7 cellular contexts compared by ENCODE assay signal in genomic region chr7:44607141-44608068, GRCh38. TPM values are rescaled to one million over a fixed set of nuclear protein-coding genes. Genes with fewer than 3 reads are reported as not detected.
DNase-seq lines count a peak whose midpoint lies in the region; ATAC-seq and TF ChIP-seq lines count a peak whose summit lies in the region.

No MANE protein-coding gene starts in this region.

- H3K4me1 Mint-ChIP-seq in T-helper 17 cell: peaks cover 37% of the 10 kb centered on the region
- H3K4me1 Mint-ChIP-seq in stimulated activated effector memory CD8-positive, alpha-beta T cell treated with anti-CD3 and anti-CD28 coated beads, Interleukin-12 subunit alpha, Interleukin-12 subunit beta, amount 100 ng/mL, for 72 hours: peaks cover 51% of the 10 kb centered on the region

- peak overlapping the region; percentile 86 for H3K27ac ChIP-seq in HEK293 (ENCODE audit: extremely low read depth, low read depth, low read length)
- peak overlapping the region; percentile 93 for H3K27ac ChIP-seq in hepatocyte

- H3K79me2 ChIP-seq in hepatocyte: peaks cover 54% of the 10 kb centered on the region

- H3K4me2 ChIP-seq in hepatocyte: peak overlapping the region; percentile 88

- peaks cover 10% of the 10 kb centered on the region for H4K20me1 ChIP-seq in hepatocyte (ENCODE audit: insufficient read depth, poor library complexity, severe bottlenecking)

- peak overlapping the region; percentile 98 for H3K4me3 ChIP-seq in HEK293 (ENCODE audit: low read depth, low read length)
- H3K4me3 ChIP-seq in hepatocyte: peak overlapping the region; percentile 71

- H3K9me3 ChIP-seq in HEK293 (ENCODE audit: control insufficient read depth, insufficient read depth, low read depth, low read length) (no peaks in the 10 kb centered on the region), T-helper 17 cell (ENCODE audit: control insufficient read depth, low read length, poor library complexity, severe bottlenecking) (no peaks in the 10 kb centered on the region), hepatocyte (ENCODE audit: low read depth) (no peaks in the 10 kb centered on the region)

- no peak for TF ChIP-seq CTCF in HEK293 (tag by site-specific recombination; IDR thresholded peaks at IDR 0.05)
- no peak for TF ChIP-seq CTCF in hepatocyte (IDR thresholded peaks at IDR 0.05; ENCODE audit: poor library complexity)

- H3K36me3 ChIP-seq in HEK293 (ENCODE audit: control insufficient read depth in 2 of 2, insufficient read depth in 1 of 2, low read length in 2 of 2) (no peaks in the 10 kb centered on the region), hepatocyte (replicated peaks; ENCODE audit: insufficient read depth, low read depth) (no peaks in the 10 kb centered on the region)

- H3K4me1 ChIP-seq in HEK293 (ENCODE audit: control insufficient read depth, insufficient read depth, low read length) (no peaks in the 10 kb centered on the region), hepatocyte (ENCODE audit: insufficient read depth) (peaks cover 13% of the 10 kb centered on the region)

- H3K9me2 ChIP-seq in hepatocyte (replicated peaks; ENCODE audit: insufficient read depth): no peaks in the 10 kb centered on the region

- no peaks in the 10 kb centered on the region for H3K9me3 Mint-ChIP-seq in stimulated activated effector memory CD8-positive, alpha-beta T cell treated with anti-CD3 and anti-CD28 coated beads, Interleukin-12 subunit alpha, Interleukin-12 subunit beta, amount 100 ng/mL, for 72 hours

- H3K27me3 Mint-ChIP-seq in T-helper 17 cell: no peaks in the 10 kb centered on the region

- ATAC-seq in T-helper 17 cell (no peak), GM21423 (IDR thresholded peaks at IDR 0.05; ENCODE audit: unreplicated experiment) (no peak), HG02623 (IDR thresholded peaks at IDR 0.05; ENCODE audit: unreplicated experiment) (no peak)
- ATAC-seq in stimulated activated effector memory CD8-positive, alpha-beta T cell treated with anti-CD3 and anti-CD28 coated beads, Interleukin-12 subunit alpha, Interleukin-12 subunit beta, amount 100 ng/mL, for 72 hours: no peak

- H3K4me3 Mint-ChIP-seq in T-helper 17 cell: peak overlapping the region; percentile 90
- H3K4me3 Mint-ChIP-seq in stimulated activated effector memory CD8-positive, alpha-beta T cell treated with anti-CD3 and anti-CD28 coated beads, Interleukin-12 subunit alpha, Interleukin-12 subunit beta, amount 100 ng/mL, for 72 hours: peak overlapping the region; percentile 94

- DNase-seq in T-helper 17 cell (no peak), hepatocyte (ENCODE audit: low spot score) (no peak), NCI-H446 treated with DMSO at 0.1 percent for 48 hours (lab: John Stamatoyannopoulos, UW) (no peak)
- DNase-seq in stimulated activated effector memory CD8-positive, alpha-beta T cell treated with anti-CD3 and anti-CD28 coated beads, Interleukin-12 subunit alpha, Interleukin-12 subunit beta, amount 100 ng/mL, for 72 hours (ENCODE audit: low spot score in 2 of 2): no peak

- no peaks in the 10 kb centered on the region for H3K27me3 ChIP-seq in hepatocyte

- H3K36me3 Mint-ChIP-seq in T-helper 17 cell (ENCODE audit: low read depth): no peaks in the 10 kb centered on the region
- H3K36me3 Mint-ChIP-seq in stimulated activated effector memory CD8-positive, alpha-beta T cell treated with anti-CD3 and anti-CD28 coated beads, Interleukin-12 subunit alpha, Interleukin-12 subunit beta, amount 100 ng/mL, for 72 hours: peaks cover 37% of the 10 kb centered on the region

- POLR2A ChIA-PET in HEK293 (lab: Yijun Ruan, JAX): interaction anchor here (0.5 to 2.4 kb wide), 20 partner anchors 12 to 393 kb away, joined by 3 to 14 read pairs (median 4); partner anchors contain the start of genes DDX56, PURB and TMED4

- 50% methylated on average over 34 of the region's 35 CpGs for WGBS in hepatocyte (ENCODE audit: low lambda C conversion rate, missing lambda C conversion rate)

- CTCF ChIA-PET in HEK293 (lab: Yijun Ruan, JAX): interaction anchor here (1.5 kb wide), 1 partner anchor 10 kb away, joined by 5 read pairs; no protein-coding TSS in a partner anchor

- H3K27ac Mint-ChIP-seq in T-helper 17 cell: peak overlapping the region; percentile 97
- H3K27ac Mint-ChIP-seq in stimulated activated effector memory CD8-positive, alpha-beta T cell treated with anti-CD3 and anti-CD28 coated beads, Interleukin-12 subunit alpha, Interleukin-12 subunit beta, amount 100 ng/mL, for 72 hours: peak overlapping the region; percentile 99

- H2AFZ ChIP-seq in hepatocyte: peak overlapping the region; percentile 78

TF ChIP-seq in HEK293, 187 proteins besides CTCF, POLR2A, EP300 and RAD21 (continues in another document):
- TF ChIP-seq ZNF664 (tag by site-specific recombination; IDR thresholded peaks at IDR 0.05) (no peak), PATZ1 (tag by site-specific recombination; IDR thresholded peaks at IDR 0.05) (no peak), ZNF239 (tag by site-specific recombination; IDR thresholded peaks at IDR 0.05) (no peak), ZNF544 (tag by site-specific recombination; IDR thresholded peaks at IDR 0.05) (no peak), ZNF280D (tag by site-specific recombination; IDR thresholded peaks at IDR 0.05) (peak; percentile 44; the same call in 1 of the 2 replicates), ZEB2 (tag by site-specific recombination; IDR thresholded peaks at IDR 0.05) (no peak), ZNF596 (tag by site-specific recombination; IDR thresholded peaks at IDR 0.05) (no peak), ZNF132 (tag by site-specific recombination; IDR thresholded peaks at IDR 0.05; ENCODE audit: borderline replicate concordance) (no peak), ZNF24 (tag by site-specific recombination; IDR thresholded peaks at IDR 0.05) (0 out of 2 replicates have a peak, but pooled peaks have one; percentile 20), ZNF621 (tag by site-specific recombination; IDR thresholded peaks at IDR 0.05) (no peak), KLF7 (tag by site-specific recombination; IDR thresholded peaks at IDR 0.05; ENCODE audit: borderline replicate concordance) (peak; percentile 15; the same call in 1 of the 2 replicates), ZNF426 (tag by site-specific recombination; IDR thresholded peaks at IDR 0.05) (no peak), ZNF561 (tag by site-specific recombination; IDR thresholded peaks at IDR 0.05; ENCODE audit: borderline replicate concordance) (0 out of 2 replicates have a peak, but pooled peaks have one; percentile 1), ZNF335 (tag by site-specific recombination; conservative IDR thresholded peaks at IDR 0.05) (peak; percentile 86), ZNF391 (tag by site-specific recombination; IDR thresholded peaks at IDR 0.05; ENCODE audit: borderline replicate concordance, low read depth) (0 out of 2 replicates have a peak, but pooled peaks have one; percentile 33), ZNF274 (IDR thresholded peaks at IDR 0.05; ENCODE audit: low read length) (no peak), ZNF274 (tag by site-specific recombination; IDR thresholded peaks at IDR 0.05; ENCODE audit: borderline replicate concordance) (no peak), ZNF114 (tag by site-specific recombination; IDR thresholded peaks at IDR 0.05) (no peak)

RNA-seq across cellular contexts. Expression of gene OGDH, which starts 1.0 kb away (rescaled TPM):
- 100 to 1,000 TPM; 130 to 134 TPM for total RNA-seq in T-helper 17 cell
- total RNA-seq in hepatocyte: 61.1 and 65.3 TPM in 2 replicates
- 38.8 and 40.8 TPM in 2 replicates for polyA plus RNA-seq in hepatocyte

RNA-seq across cellular contexts. Expression of gene TMED4, which starts 25.4 kb away (rescaled TPM):
- 100 to 1,000 TPM in 1 of 2 donors, 10 to 100 TPM in 1; 99.2 to 112 TPM for total RNA-seq in T-helper 17 cell
- total RNA-seq in hepatocyte: 239 and 245 TPM in 2 replicates
- polyA plus RNA-seq in hepatocyte: 86.7 and 94.3 TPM in 2 replicates

RNA-seq across cellular contexts. Expression of gene DDX56, which starts 33.7 kb away (rescaled TPM):
- total RNA-seq in T-helper 17 cell: 100 to 1,000 TPM in 1 of 2 donors, 10 to 100 TPM in 1; 95.7 to 101 TPM
- 57.1 and 57.7 TPM in 2 replicates for total RNA-seq in hepatocyte
- polyA plus RNA-seq in hepatocyte: 80.6 and 85.0 TPM in 2 replicates
